14 cellular contexts compared by ENCODE assay signal in the genomic region with DNA sequence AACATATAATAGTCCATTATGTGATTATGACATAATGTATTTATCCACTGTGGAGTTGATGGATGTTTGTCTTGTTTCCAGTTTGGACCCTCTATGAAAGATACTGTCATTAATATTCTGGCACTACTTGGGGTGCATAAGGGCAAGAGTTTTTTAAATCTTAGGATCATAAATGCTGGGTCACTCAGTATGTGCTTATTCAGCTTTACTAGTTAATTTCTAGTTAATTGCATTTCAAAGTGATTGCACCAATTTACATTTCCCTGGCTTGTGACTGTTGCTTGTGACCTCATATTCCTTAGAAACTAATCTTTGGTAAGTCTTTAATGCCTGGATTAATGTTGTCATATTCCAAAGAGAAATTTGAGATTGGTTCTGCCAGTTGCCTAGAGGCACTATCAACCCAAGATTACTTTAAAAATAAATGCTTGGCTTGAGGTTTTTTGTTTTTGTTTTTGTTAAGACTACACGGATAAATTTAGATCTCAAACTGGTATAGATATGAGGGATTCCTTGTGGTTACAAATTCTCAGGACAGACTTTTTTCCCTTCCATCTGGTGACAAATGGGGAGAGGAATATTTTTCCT.
"Had no signal": no experiment of that assay in that cellular context is flagged by ENCODE, and none has a peak within 500 bp of the region (broad histone marks: within the 10 kb centered on the region; RNA-seq: fewer than 3 reads in every experiment).

No MANE protein-coding gene starts in this region.

- H3K9me3 ChIP-seq: breast epithelium, thyroid gland, vagina had no signal

- H3K36me3 ChIP-seq: breast epithelium, thyroid gland, vagina had no signal

- H3K4me3 ChIP-seq: breast epithelium, skin epidermis, thyroid gland, vagina had no signal

- H3K27me3 ChIP-seq: breast epithelium, thyroid gland, vagina had no signal

- DNase-seq: activated CD4-positive, alpha-beta T cell treated with anti-CD3 and anti-CD28 coated beads, Interleukin-2, amount 50 U/mL, for 4 hours; activated effector memory CD4-positive, alpha-beta T cell treated with Interleukin-2 at 50 U/mL for 16 hours; activated T-cell treated with anti-CD3 and anti-CD28 coated beads, Interleukin-2, amount 50 U/mL, for 1 hour; amniotic stem cell; effector CD8-positive, alpha-beta T cell; left colon; mammary epithelial cell; nephron progenitor cell; T-helper 2 cell; thyroid gland had no signal

- H3K4me1 ChIP-seq: breast epithelium, vagina had no signal

- ATAC-seq: left colon; stimulated activated effector memory CD8-positive, alpha-beta T cell treated with anti-CD3 and anti-CD28 coated beads, Interleukin-12 subunit alpha, Interleukin-12 subunit beta, amount 100 ng/mL, for 72 hours had no signal

- H3K27ac ChIP-seq: breast epithelium, skin epidermis, thyroid gland, vagina had no signal
